ENCODE assay signal across 18 cellular contexts in the genomic region with DNA sequence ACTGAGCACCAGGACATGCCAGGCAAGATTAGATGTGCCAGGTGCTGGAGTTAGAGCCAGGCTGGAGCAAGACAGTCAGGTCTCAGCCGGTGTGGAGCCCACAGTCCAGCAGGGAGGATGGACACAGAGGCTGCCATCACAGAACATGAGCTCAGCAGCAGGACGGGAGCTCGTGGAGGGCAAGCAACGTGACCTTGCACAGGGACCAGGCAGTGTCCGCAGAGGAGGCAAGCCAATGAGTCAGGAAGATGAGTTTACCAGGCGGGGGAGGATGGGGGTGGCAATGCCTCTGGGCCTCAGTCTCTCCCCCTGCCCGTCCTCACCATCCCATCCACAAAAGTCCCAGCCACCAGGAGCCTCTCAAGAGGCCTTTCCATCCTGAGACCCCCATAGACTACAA.
"Had no signal": no experiment of that assay in that cellular context is flagged by ENCODE, and none has a peak within 500 bp of the region (broad histone marks: within the 10 kb centered on the region; RNA-seq: fewer than 3 reads in every experiment).

No MANE protein-coding gene starts in this region.

- H3K36me3 ChIP-seq: esophagus muscularis mucosa, sigmoid colon, spleen, thoracic aorta, upper lobe of right lung, WERI-Rb-1 had no signal

- H3K36me3 Mint-ChIP-seq: activated naive CD4-positive, alpha-beta T cell treated with anti-CD3 and anti-CD28 coated beads, Interleukin-2, amount 50 U/mL, for 72 hours; natural killer cell treated with Interleukin-12 subunit alpha and Interleukin-12 subunit beta and Interleukin-15 and Interleukin-18, amount 100 ng/mL, for 72 hours had no signal

- H3K4me3 Mint-ChIP-seq: activated T-cell treated with anti-CD3 and anti-CD28 coated beads, Interleukin-2, amount 50 U/mL, for 72 hours; natural killer cell treated with Interleukin-12 subunit alpha and Interleukin-12 subunit beta and Interleukin-15 and Interleukin-18, amount 100 ng/mL, for 72 hours; stimulated activated naive B cell treated with anti-CD40 and anti-IgM and Interleukin-4, amounts not matched to agents 10 μg/mL and 1 μg/mL and 100 μg/mL, for 72 hours had no signal

- DNase-seq: activated CD4-positive, alpha-beta T cell treated with anti-CD3 and anti-CD28 coated beads for 1 hour; activated effector memory CD4-positive, alpha-beta T cell treated with anti-CD3 and anti-CD28 coated beads, Interleukin-2, amount 50 U/mL, for 16 hours; activated T-cell treated with anti-CD3 and anti-CD28 coated beads, Interleukin-2, amount 50 U/mL, for 72 hours; body of pancreas; caudate nucleus; effector CD4-positive, alpha-beta T cell; sigmoid colon; spleen; stimulated activated CD4-positive, alpha-beta T cell treated with anti-CD3 and anti-CD28 coated beads, Interleukin-4, amount 100 ng/mL, for 4 hours; stimulated activated naive B cell treated with anti-CD40 and anti-IgM and Interleukin-4, amounts not matched to agents 10 μg/mL and 1 μg/mL and 100 μg/mL, for 72 hours; T-helper 2 cell; upper lobe of right lung; WERI-Rb-1 had no signal

- H3K9me3 Mint-ChIP-seq: activated naive CD4-positive, alpha-beta T cell treated with anti-CD3 and anti-CD28 coated beads, Interleukin-2, amount 50 U/mL, for 72 hours; activated T-cell treated with anti-CD3 and anti-CD28 coated beads, Interleukin-2, amount 50 U/mL, for 72 hours; natural killer cell treated with Interleukin-12 subunit alpha and Interleukin-12 subunit beta and Interleukin-15 and Interleukin-18, amount 100 ng/mL, for 72 hours; stimulated activated naive B cell treated with anti-CD40 and anti-IgM and Interleukin-4, amounts not matched to agents 10 μg/mL and 1 μg/mL and 100 μg/mL, for 72 hours had no signal

- H3K9me3 ChIP-seq: body of pancreas, esophagus muscularis mucosa, sigmoid colon, spleen, thoracic aorta, upper lobe of right lung had no signal

- ATAC-seq: activated naive CD4-positive, alpha-beta T cell treated with anti-CD3 and anti-CD28 coated beads, Interleukin-2, amount 50 U/mL, for 72 hours; activated T-cell treated with anti-CD3 and anti-CD28 coated beads, Interleukin-2, amount 50 U/mL, for 72 hours; body of pancreas; natural killer cell treated with Interleukin-12 subunit alpha and Interleukin-12 subunit beta and Interleukin-15 and Interleukin-18, amount 100 ng/mL, for 72 hours; stimulated activated naive B cell treated with anti-CD40 and anti-IgM and Interleukin-4, amounts not matched to agents 10 μg/mL and 1 μg/mL and 100 μg/mL, for 72 hours; upper lobe of right lung had no signal

- H3K27me3 Mint-ChIP-seq: natural killer cell treated with Interleukin-12 subunit alpha and Interleukin-12 subunit beta and Interleukin-15 and Interleukin-18, amount 100 ng/mL, for 72 hours had no signal

- H3K4me3 ChIP-seq: body of pancreas, coronary artery, esophagus muscularis mucosa, sigmoid colon, spleen, thoracic aorta, upper lobe of right lung had no signal

- H3K27ac Mint-ChIP-seq: activated T-cell treated with anti-CD3 and anti-CD28 coated beads, Interleukin-2, amount 50 U/mL, for 72 hours had no signal

- H3K27ac ChIP-seq: body of pancreas, spleen, upper lobe of right lung, WERI-Rb-1 had no signal
